8 cellular contexts compared by ENCODE assay signal in the genomic region with DNA sequence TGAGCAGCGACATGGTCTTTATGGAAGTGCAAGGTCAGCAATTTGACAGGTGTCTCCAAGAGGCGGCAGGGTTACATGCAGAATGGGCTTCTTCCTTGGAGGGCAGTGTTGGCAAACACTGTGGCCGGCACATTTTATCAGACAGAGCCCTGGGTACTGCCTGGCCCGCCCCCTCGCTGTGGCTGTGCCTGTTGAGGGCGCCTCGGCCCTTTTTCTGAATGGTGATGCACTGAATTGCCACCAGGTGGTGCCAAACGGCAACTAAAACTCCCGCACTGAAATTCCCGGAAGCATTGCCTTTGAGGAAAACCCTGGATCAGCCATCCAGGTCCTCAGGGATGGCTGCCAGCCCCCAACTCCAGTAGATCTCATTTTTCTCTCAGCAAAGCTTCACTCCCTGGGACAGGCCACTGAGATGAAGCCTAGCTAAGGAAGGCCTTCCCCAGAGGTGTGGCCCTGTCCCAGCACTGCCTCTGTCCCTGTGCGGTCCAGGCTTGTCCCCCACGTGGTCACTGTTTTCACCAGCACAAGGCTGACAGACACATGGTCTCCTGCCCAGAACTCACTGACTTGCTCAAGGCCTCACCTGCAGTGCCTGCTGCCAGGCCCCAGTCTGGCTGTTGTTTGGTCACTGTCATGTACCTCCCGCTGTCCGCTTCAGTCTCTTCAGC.
A peak's percentile ranks its signal among the peaks of the same experiment; 100 is the strongest.
DNase-seq lines count a peak whose midpoint lies in the region; ATAC-seq and TF ChIP-seq lines count a peak whose summit lies in the region.

No MANE protein-coding gene starts in this region.

- H3K4me3 ChIP-seq in GM06990 (replicated peaks; ENCODE audit: low read depth, low read length) = no peak overlapping the region

- TF ChIP-seq CTCF in GM06990 (IDR thresholded peaks at IDR 0.05; ENCODE audit: insufficient read depth, low read length, poor library complexity, severe bottlenecking) = peak; percentile 73

- ATAC-seq in HG03442 (IDR thresholded peaks at IDR 0.05; ENCODE audit: unreplicated experiment) = peak; percentile 55
- ATAC-seq in stimulated activated naive CD8-positive, alpha-beta T cell treated with anti-CD3 and anti-CD28 coated beads, Interleukin-15, Interleukin-2, amounts not matched to agents 100 U/mL and 50 U/mL, for 24 hours = peak; percentile 47
- no peak for ATAC-seq in HG03025 (IDR thresholded peaks at IDR 0.05; ENCODE audit: low FRiP score, unreplicated experiment)

- H3K27me3 ChIP-seq in GM06990 (replicated peaks; ENCODE audit: control insufficient read depth, insufficient read depth, low read length) = no peaks in the 10 kb centered on the region

- DNase-seq in GM06990 (ENCODE audit: extremely low read depth, insufficient read length) = no peak
- DNase-seq in NCI-H82 (lab: John Stamatoyannopoulos, UW) = peak; percentile 83
- DNase-seq in activated CD8-positive, alpha-beta memory T cell treated with anti-CD3 and anti-CD28 coated beads, Interleukin-2, amount 50 U/mL, for 4 hours = peak; percentile 49
- DNase-seq in epidermal melanocyte (ENCODE audit: insufficient read length, low spot score) = peak; percentile 75
- peak; percentile 61 for DNase-seq in middle frontal gyrus (ENCODE audit: extremely low spot score, low spot score)
- DNase-seq in stimulated activated naive CD8-positive, alpha-beta T cell treated with anti-CD3 and anti-CD28 coated beads, Interleukin-15, Interleukin-2, amounts not matched to agents 100 U/mL and 50 U/mL, for 24 hours = peak; percentile 57

- peaks cover 22% of the 10 kb centered on the region for H3K36me3 ChIP-seq in GM06990 (ENCODE audit: control insufficient read depth, insufficient read depth, low read length)
